15 cellular contexts compared by ENCODE assay signal in genomic region chr4:151950993-151951726, GRCh38.
"Had no signal": no experiment of that assay in that cellular context is flagged by ENCODE, and none has a peak within 500 bp of the region (broad histone marks: within the 10 kb centered on the region; RNA-seq: fewer than 3 reads in every experiment).

No MANE protein-coding gene starts in this region.

- H3K4me1 ChIP-seq: ascending aorta, lower lobe of right lung, right lobe of liver, vagina had no signal

- H3K9me3 ChIP-seq: right lobe of liver had no signal

- H3K4me3 ChIP-seq: ascending aorta, lower lobe of right lung, mucosa of descending colon, right lobe of liver, tibial artery, vagina had no signal

- H3K27me3 ChIP-seq: ascending aorta, right lobe of liver, tibial artery, vagina had no signal

- H3K36me3 ChIP-seq: ascending aorta, lower lobe of right lung, right lobe of liver, tibial artery, vagina had no signal

- H3K27ac ChIP-seq: ascending aorta, lower lobe of right lung, right lobe of liver, tibial artery, vagina had no signal

- DNase-seq: activated CD4-positive, alpha-beta memory T cell treated with anti-CD3 and anti-CD28 coated beads for 36 hours; activated CD4-positive, CD25-positive, alpha-beta regulatory T cell treated with anti-CD3 and anti-CD28 coated beads, Interleukin-2, amount 50 U/mL, for 72 hours; activated naive CD8-positive, alpha-beta T cell treated with anti-CD3 and anti-CD28 coated beads, Interleukin-2, amount 10 ng/mL, durations not matched to agents 7 days and 5 days; activated T-cell treated with anti-CD3 and anti-CD28 coated beads, Interleukin-2, amount 50 U/mL, for 72 hours; lower lobe of right lung; mucosa of descending colon; right lobe of liver; stimulated activated CD4-positive, alpha-beta T cell treated with anti-CD3 and anti-CD28 coated beads, Interleukin-12 subunit alpha, Interleukin-12 subunit beta, amount 100 ng/mL, for 4 hours; stimulated activated CD4-positive, alpha-beta T cell treated with anti-CD3 and anti-CD28 coated beads, Interleukin-4, amount 100 ng/mL, for 1 hour; stimulated activated CD8-positive, alpha-beta memory T cell treated with anti-CD3 and anti-CD28 coated beads, Interleukin-4, amount 100 ng/mL, for 48 hours; SW 1271; tibial artery had no signal

- ATAC-seq: activated T-cell treated with anti-CD3 and anti-CD28 coated beads, Interleukin-2, amount 50 U/mL, for 72 hours; lower lobe of right lung; mucosa of descending colon; natural killer cell treated with Interleukin-12 subunit alpha and Interleukin-12 subunit beta and Interleukin-15 and Interleukin-18, amount 100 ng/mL, for 72 hours; right lobe of liver had no signal
